Comparison of ENCODE assay signal across 34 cellular contexts in genomic region chr5:178098685-178099084, GRCh38.
"Had no signal": no experiment of that assay in that cellular context is flagged by ENCODE, and none has a peak within 500 bp of the region (broad histone marks: within the 10 kb centered on the region; RNA-seq: fewer than 3 reads in every experiment).

No MANE protein-coding gene starts in this region.

- H3K36me3 ChIP-seq: MG63 had no signal

- H3K9me3 ChIP-seq: MG63 had no signal

- DNase-seq: Karpas-422, Kasumi-1, MG63, MM.1S, MV-4-11, NCI-H1048, NCI-H1092, NCI-H1092 treated with DMSO at 0.1 percent for 48 hours, NCI-H1105, NCI-H1105 treated with DMSO at 0.1 percent for 48 hours, NCI-H1417, NCI-H1417 treated with DMSO at 0.1 percent for 48 hours, NCI-H1436, NCI-H1436 treated with DMSO at 0.1 percent for 48 hours, NCI-H146, NCI-H1694, NCI-H1694 treated with DMSO at 0.1 percent for 48 hours, NCI-H187, NCI-H187 treated with DMSO at 0.1 percent for 48 hours, NCI-H1930, NCI-H2029, NCI-H2029 treated with DMSO at 0.1 percent for 48 hours, NCI-H2081, NCI-H2081 treated with DMSO at 0.1 percent for 48 hours, NCI-H2107, NCI-H2171, NCI-H2171 treated with DMSO at 0.1 percent for 48 hours, NCI-H2227 treated with DMSO at 0.1 percent for 48 hours, NCI-H226, NCI-H345, NCI-H446, NCI-H446 treated with DMSO at 0.1 percent for 48 hours, NCI-H510A had no signal

- H3K4me3 ChIP-seq: MG63 had no signal

- H3K9ac ChIP-seq: KMS-11 had no signal

- H3K27ac ChIP-seq: KMS-11 had no signal

- H3K4me2 ChIP-seq: KMS-11 had no signal
